Comparison of ENCODE assay signal across 13 cellular contexts in genomic region chr3:55571913-55572312, GRCh38.
DNase-seq lines count a peak whose midpoint lies in the region; ATAC-seq and TF ChIP-seq lines count a peak whose summit lies in the region.
"Had no signal": no experiment of that assay in that cellular context is flagged by ENCODE, and none has a peak within 500 bp of the region (broad histone marks: within the 10 kb centered on the region; RNA-seq: fewer than 3 reads in every experiment).

No MANE protein-coding gene starts in this region.

- H3K4me3 ChIP-seq in WI38 (ENCODE audit: low read depth, low read length) (no peak overlapping the region), hepatocyte (no peak overlapping the region), prostate gland (no peak overlapping the region)

- H3K27ac ChIP-seq in hepatocyte (peak overlapping the region; percentile 22), prostate gland (peak overlapping the region in 1 of 2 donors; percentile 10)

- H3K27me3 ChIP-seq in hepatocyte (no peaks in the 10 kb centered on the region), prostate gland (replicated peaks; ENCODE audit: insufficient read depth) (no peaks in the 10 kb centered on the region)

- H3K9me3 ChIP-seq in hepatocyte (ENCODE audit: low read depth) (no peaks in the 10 kb centered on the region), prostate gland (no peaks in the 10 kb centered on the region)

- TF ChIP-seq POLR2A in prostate gland (IDR thresholded peaks at IDR 0.05): no peak

- no peaks in the 10 kb centered on the region for H3K79me2 ChIP-seq in hepatocyte

- H3K4me2 ChIP-seq in hepatocyte: no peak overlapping the region

- no peaks in the 10 kb centered on the region for H3K9me2 ChIP-seq in hepatocyte (replicated peaks; ENCODE audit: insufficient read depth)

- no peak overlapping the region for H2AFZ ChIP-seq in hepatocyte

- no peaks in the 10 kb centered on the region for H4K20me1 ChIP-seq in hepatocyte (ENCODE audit: insufficient read depth, poor library complexity, severe bottlenecking)

- intact Hi-C loops in prostate gland (cut with DNase I): loop anchor here (5.0 kb wide), 1 partner anchor 85 kb away; the partner anchor contains the start of gene WNT5A

- 32% methylated on average over 10 of the region's 10 CpGs for WGBS in hepatocyte (ENCODE audit: low lambda C conversion rate, missing lambda C conversion rate)
- WGBS in prostate gland: 12% methylated on average over 10 of the region's 10 CpGs

- DNase-seq in GM03348 (ENCODE audit: low spot score) (peak; percentile 26), hepatocyte (ENCODE audit: low spot score) (peak; percentile 69), prostate gland (ENCODE audit: low spot score) (peak; percentile 79), NCI-H345 treated with DMSO at 0.1 percent for 48 hours (lab: John Stamatoyannopoulos, UW; ENCODE audit: unreplicated experiment) (no peak), NCI-H1930 (lab: John Stamatoyannopoulos, UW) (no peak)
- DNase-seq: activated naive CD4-positive, alpha-beta T cell; COR-L47; NCI-H345; occipital lobe; stimulated activated CD8-positive, alpha-beta memory T cell treated with anti-CD3 and anti-CD28 coated beads, Interleukin-4, amount 100 ng/mL, for 48 hours had no signal

- H3K36me3 ChIP-seq in hepatocyte (replicated peaks; ENCODE audit: insufficient read depth, low read depth): no peaks in the 10 kb centered on the region
- no peaks in the 10 kb centered on the region for H3K36me3 ChIP-seq in prostate gland

- ATAC-seq in GM21423 (IDR thresholded peaks at IDR 0.05; ENCODE audit: unreplicated experiment): no peak
- no peak for ATAC-seq in HG02623 (IDR thresholded peaks at IDR 0.05; ENCODE audit: unreplicated experiment)

- peak; percentile 29 for TF ChIP-seq CTCF in WI38 (IDR thresholded peaks at IDR 0.05; ENCODE audit: low read depth, low read length)
- peak; percentile 21 for TF ChIP-seq CTCF in hepatocyte (IDR thresholded peaks at IDR 0.05; ENCODE audit: poor library complexity)
- peak in 2 of 4 experiments; percentile 46 to 59 for TF ChIP-seq CTCF in prostate gland (IDR thresholded peaks at IDR 0.05)

- H3K4me1 ChIP-seq in hepatocyte (ENCODE audit: insufficient read depth): peaks cover 19% of the 10 kb centered on the region
- no peaks in the 10 kb centered on the region for H3K4me1 ChIP-seq in prostate gland (replicated peaks)

Comparison
In these comparisons a context has a peak if more than half of its experiments do, and no peak if none do; other contexts are left out.
1. DNase-seq: peak in GM03348 (single experiment), hepatocyte (single experiment) and prostate gland (single experiment); none in NCI-H345 treated with DMSO at 0.1 percent for 48 hours (single experiment) and NCI-H1930 (0 of 2).